1 cellular context compared by ENCODE assay signal in the genomic region with DNA sequence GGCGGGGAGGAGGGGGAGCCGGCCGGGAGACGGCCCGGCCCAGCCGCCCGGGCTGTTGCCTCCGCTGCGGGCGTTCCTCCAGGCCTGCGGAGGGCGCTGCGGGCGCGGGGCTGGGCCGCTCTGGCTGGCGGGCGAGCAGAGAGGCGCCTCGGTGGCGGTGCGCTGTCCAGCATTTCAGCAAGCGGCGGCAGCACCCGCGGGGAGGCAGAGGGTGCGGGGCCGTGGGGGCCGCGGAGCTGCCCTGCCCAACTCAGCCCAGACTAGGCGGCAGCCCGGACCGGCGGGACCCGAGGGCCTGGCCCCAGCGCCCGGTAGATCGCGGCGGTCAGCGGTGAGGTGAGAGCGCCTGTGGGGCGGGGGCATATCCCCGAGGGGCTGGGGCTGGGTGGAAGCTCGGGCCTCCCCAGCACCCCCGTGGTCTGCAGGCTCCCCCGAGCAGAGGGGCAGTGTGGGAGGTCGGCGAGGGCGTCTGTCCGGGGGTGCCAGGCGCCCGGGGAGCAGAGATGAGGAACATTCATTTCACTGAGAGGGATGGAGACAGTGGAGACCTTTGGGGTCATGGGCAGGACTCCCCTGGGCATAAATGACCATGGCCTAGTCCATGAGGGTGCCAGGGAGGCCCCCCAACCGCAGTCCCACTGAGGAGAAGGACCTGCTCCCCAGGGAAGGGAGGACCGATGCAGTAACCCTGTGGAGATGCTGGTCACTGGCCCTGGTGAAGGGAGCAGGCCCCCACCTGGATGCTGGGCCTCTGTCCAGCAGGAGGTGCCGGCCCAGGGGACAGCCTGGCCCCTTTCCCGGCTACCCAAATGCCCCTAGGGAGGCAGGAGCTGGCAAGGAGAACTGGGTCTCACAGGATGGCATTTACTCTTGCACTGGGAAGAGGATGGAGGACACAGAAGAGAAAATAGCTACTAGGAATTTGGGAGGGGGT.
TF ChIP-seq lines count a peak whose summit lies in the region.

Gene SRRM3 (plus strand): TSS at position 165 of the 934 bp plus-strand sequence. CDS start 33,171 bp downstream, outside the sequence.

TF ChIP-seq in WTC11, 78 proteins besides CTCF, POLR2A, EP300 and RAD21 (continued from another document):
- no peak for TF ChIP-seq ZNF532 (CRISPR knock-in tag; IDR thresholded peaks at IDR 0.05; ENCODE audit: borderline replicate concordance)
- peak; percentile 97 for TF ChIP-seq TP53 (CRISPR knock-in tag; IDR thresholded peaks at IDR 0.05)
- no peak for TF ChIP-seq PRRX2 (CRISPR knock-in tag; IDR thresholded peaks at IDR 0.05)
- TF ChIP-seq GTF2I (CRISPR knock-in tag; conservative IDR thresholded peaks at IDR 0.05): no peak
- TF ChIP-seq AFF4 (CRISPR knock-in tag; IDR thresholded peaks at IDR 0.05; ENCODE audit: borderline replicate concordance): peak; percentile 35; the same call in 1 of the 2 replicates
- peak; percentile 97 for TF ChIP-seq KAT7 (CRISPR knock-in tag; IDR thresholded peaks at IDR 0.05; ENCODE audit: borderline replicate concordance)
- TF ChIP-seq EMX1 (CRISPR knock-in tag; IDR thresholded peaks at IDR 0.05): no peak
- TF ChIP-seq ETV6 (CRISPR knock-in tag; IDR thresholded peaks at IDR 0.05): peak; percentile 98
